Comparison of ENCODE assay signal across 29 cellular contexts in genomic region chr3:176661432-176661964, GRCh38.
"Had no signal": no experiment of that assay in that cellular context is flagged by ENCODE, and none has a peak within 500 bp of the region (broad histone marks: within the 10 kb centered on the region; RNA-seq: fewer than 3 reads in every experiment).

No MANE protein-coding gene starts in this region.

- H3K4me2 ChIP-seq: hepatocyte had no signal

- H3K4me3 ChIP-seq: gastrocnemius medialis, hepatocyte, pancreas, psoas muscle, sigmoid colon, stomach, thyroid gland, upper lobe of left lung had no signal

- DNase-seq: activated CD4-positive, alpha-beta T cell treated with anti-CD3 and anti-CD28 coated beads for 4 hours; activated CD4-positive, alpha-beta T cell treated with anti-CD3 and anti-CD28 coated beads, Interleukin-2, amount 50 U/mL, for 48 hours; activated CD4-positive, CD25-positive, alpha-beta regulatory T cell; activated CD8-positive, alpha-beta memory T cell treated with anti-CD3 and anti-CD28 coated beads for 24 hours; activated effector memory CD4-positive, alpha-beta T cell treated with Interleukin-2 at 50 U/mL for 16 hours; activated naive CD4-positive, alpha-beta T cell treated with Interleukin-2 at 50 U/mL for 16 hours; anterior cingulate cortex; effector CD4-positive, alpha-beta T cell; gastrocnemius medialis; glutamatergic neuron; left cardiac atrium; left ventricle myocardium superior; naive B cell; nephron progenitor cell; pancreas; psoas muscle; sigmoid colon; small intestine; stimulated activated CD4-positive, alpha-beta T cell treated with anti-CD3 and anti-CD28 coated beads, Interleukin-1b, Interleukin-23, amount 100 ng/mL, for 48 hours; stimulated activated CD4-positive, alpha-beta T cell treated with anti-CD3 and anti-CD28 coated beads, Interleukin-4, amount 100 ng/mL, for 4 hours; stimulated activated CD8-positive, alpha-beta memory T cell treated with anti-CD3 and anti-CD28 coated beads, Interleukin-4, amount 100 ng/mL, for 48 hours; stomach; T-helper 17 cell; T1000; thyroid gland; upper lobe of left lung had no signal

- H3K27ac ChIP-seq: epithelial cell of prostate, gastrocnemius medialis, hepatocyte, neutrophil, pancreas, psoas muscle, sigmoid colon, stomach, thyroid gland, upper lobe of left lung had no signal

- H3K79me2 ChIP-seq: hepatocyte had no signal

- H3K36me3 ChIP-seq: gastrocnemius medialis, neutrophil, pancreas, sigmoid colon, stomach, thyroid gland, upper lobe of left lung had no signal

- H3K27me3 ChIP-seq: gastrocnemius medialis, hepatocyte, neutrophil, pancreas, sigmoid colon, stomach, thyroid gland, upper lobe of left lung had no signal

- H3K4me1 ChIP-seq: gastrocnemius medialis, psoas muscle, thyroid gland had no signal
